Comparison of ENCODE assay signal across 8 cellular contexts in genomic region chr9:10268500-10269485, GRCh38.
DNase-seq lines count a peak whose midpoint lies in the region; ATAC-seq, FAIRE-seq and TF ChIP-seq lines count a peak whose summit lies in the region.

No MANE protein-coding gene starts in this region.

- H3K4me1 Mint-ChIP-seq in WTC11: peaks cover 6% of the 10 kb centered on the region; the same call in 1 of the 2 replicates

- H3K27ac ChIP-seq in 22Rv1 (no peak overlapping the region), keratinocyte (ENCODE audit: control insufficient read depth, insufficient read depth, low read length) (no peak overlapping the region), small intestine (ENCODE audit: low read depth in 1 of 2, low read length in 1 of 2) (no peak overlapping the region)

- peak; percentile 82 for TF ChIP-seq CTCF in 22Rv1 (IDR thresholded peaks at IDR 0.05)
- TF ChIP-seq CTCF in NB4 (IDR thresholded peaks at IDR 0.05; ENCODE audit: low read depth, low read length): peak; percentile 82
- TF ChIP-seq CTCF in WTC11 (IDR thresholded peaks at IDR 0.05): peak; percentile 33; the same call in 1 of the 2 replicates
- TF ChIP-seq CTCF in keratinocyte (optimal IDR thresholded peaks at IDR 0.05 in 1 of 3, IDR thresholded peaks at IDR 0.05 in 1 of 3, conservative IDR thresholded peaks at IDR 0.05 in 1 of 3; ENCODE audit: extremely low read depth in 1 of 3, insufficient read depth in 2 of 3, low read length in 3 of 3): peak; percentile 67 to 79 (median 74)

- 18 to 24% (median 19%) methylated on average over 8 of the region's 8 CpGs for whole genome bisulfite sequencing in small intestine, 3 donors

- peak; percentile 75 for ATAC-seq in GM19324 (IDR thresholded peaks at IDR 0.05; ENCODE audit: low FRiP score, unreplicated experiment)
- peak; percentile 98 for ATAC-seq in WTC11
- ATAC-seq in GM21529 (IDR thresholded peaks at IDR 0.05; ENCODE audit: unreplicated experiment): no peak

- no peaks in the 10 kb centered on the region for H3K36me3 ChIP-seq in keratinocyte (ENCODE audit: control insufficient read depth in 2 of 2, extremely low read depth in 1 of 2, insufficient read depth in 2 of 2, low read length in 2 of 2)
- H3K36me3 ChIP-seq in small intestine (ENCODE audit: control insufficient read depth in 2 of 2, insufficient read depth in 2 of 2, low read length in 2 of 2): no peaks in the 10 kb centered on the region

- no peak overlapping the region for H3K9ac ChIP-seq in keratinocyte (ENCODE audit: control insufficient read depth, extremely low read depth, insufficient read depth, low read length)

- peaks cover 2% of the 10 kb centered on the region for H3K4me1 ChIP-seq in keratinocyte (ENCODE audit: control insufficient read depth, extremely low read depth, insufficient read depth, low read length)
- no peaks in the 10 kb centered on the region for H3K4me1 ChIP-seq in small intestine (ENCODE audit: control insufficient read depth in 2 of 2, insufficient read depth in 1 of 2, low read depth in 1 of 2, low read length in 1 of 2)

- no peak overlapping the region for H3K27ac Mint-ChIP-seq in WTC11

- peak; percentile 71 for DNase-seq in NB4 (ENCODE audit: low read depth)
- DNase-seq in WTC11 (ENCODE audit: low spot score): peak; percentile 64
- no peak for DNase-seq in keratinocyte (ENCODE audit: low read depth, low spot score)
- no peak for DNase-seq in NK-92 treated with Interleukin-12 subunit alpha and Interleukin-12 subunit beta, amount 100 ng/mL, for 24 hours (lab: John Stamatoyannopoulos, UW)
- no peak for DNase-seq in small intestine

- no peak for TF ChIP-seq POLR2A in NB4 (IDR thresholded peaks at IDR 0.05; ENCODE audit: extremely low read depth, insufficient read length)

- dilution Hi-C loops in keratinocyte (cut with MboI; ENCODE audit: extremely low pct_ligation_motif_present, low sequenced_read_pairs): no loop called here

- H3K27me3 ChIP-seq in keratinocyte (ENCODE audit: control insufficient read depth, extremely low read depth, insufficient read depth, low read length): no peaks in the 10 kb centered on the region
- no peaks in the 10 kb centered on the region for H3K27me3 ChIP-seq in small intestine (ENCODE audit: control insufficient read depth in 2 of 2, insufficient read depth in 2 of 2, low read length in 2 of 2)

- H2AFZ ChIP-seq in keratinocyte (ENCODE audit: control insufficient read depth, low read length): peak overlapping the region; percentile 87

- peaks cover 16% of the 10 kb centered on the region for H3K36me3 Mint-ChIP-seq in WTC11

- CTCF ChIA-PET in WTC11 (lab: Charles Lee): interaction anchor here (0.5 to 3.0 kb wide), 20 partner anchors 10 to 317 kb away, joined by 3 to 35 read pairs (median 4); no protein-coding TSS in a partner anchor

- POLR2A ChIA-PET in WTC11 (lab: Charles Lee): interaction anchor here (0.7 kb wide), 1 partner anchor 417 kb away, joined by 3 read pairs; no protein-coding TSS in a partner anchor

- peaks cover 17% of the 10 kb centered on the region for H3K9me3 Mint-ChIP-seq in WTC11

- H3K4me2 ChIP-seq in keratinocyte (ENCODE audit: control insufficient read depth, extremely low read depth, insufficient read depth, low read depth, low read length): peak overlapping the region; percentile 26

- no peak overlapping the region for H3K4me3 Mint-ChIP-seq in WTC11

- H3K9me3 ChIP-seq in keratinocyte (ENCODE audit: control insufficient read depth, low read depth, low read length) (no peaks in the 10 kb centered on the region), small intestine (ENCODE audit: control insufficient read depth, low read depth) (no peaks in the 10 kb centered on the region)

- no peaks in the 10 kb centered on the region for H4K20me1 ChIP-seq in keratinocyte (ENCODE audit: control insufficient read depth, extremely low read depth, insufficient read depth, low read length)

- no peaks in the 10 kb centered on the region for H3K27me3 Mint-ChIP-seq in WTC11 (ENCODE audit: low read depth)

- H3K9me1 ChIP-seq in keratinocyte (ENCODE audit: control insufficient read depth, extremely low read depth, insufficient read depth, low read length): no peaks in the 10 kb centered on the region

- H3K79me2 ChIP-seq in keratinocyte (ENCODE audit: control insufficient read depth, insufficient read depth, low read length): no peaks in the 10 kb centered on the region

- H3K4me3 ChIP-seq in NB4 (ENCODE audit: low read depth, low read length) (no peak overlapping the region), keratinocyte (ENCODE audit: control insufficient read depth in 2 of 3, extremely low read depth in 1 of 3, insufficient read depth in 2 of 3, low read depth in 1 of 3, low read length in 3 of 3) (peak overlapping the region in 1 of 3 experiments; percentile 15), small intestine (ENCODE audit: low read depth in 1 of 2, low read length in 2 of 2) (no peak overlapping the region)

- FAIRE-seq in keratinocyte (lab: Jason Lieb, UNC) (peak; percentile 63), small intestine (lab: Jason Lieb, UNC) (no peak)

TF ChIP-seq in WTC11, 78 proteins besides CTCF, POLR2A, EP300 and RAD21:
- TF ChIP-seq ARID4B (CRISPR knock-in tag; IDR thresholded peaks at IDR 0.05; ENCODE audit: borderline replicate concordance) (no peak), NR2C2 (CRISPR knock-in tag; IDR thresholded peaks at IDR 0.05) (no peak), CBFB (CRISPR knock-in tag; IDR thresholded peaks at IDR 0.05; ENCODE audit: low read depth) (no peak)

Comparison
In these comparisons a context has a peak if more than half of its experiments do, and no peak if none do; other contexts are left out.
1. DNase-seq: peak in NB4 (single experiment) and WTC11 (single experiment); none in keratinocyte (single experiment), NK-92 treated with Interleukin-12 subunit alpha and Interleukin-12 subunit beta, amount 100 ng/mL, for 24 hours (single experiment) and small intestine (single experiment).
2. Peak in every context shown above with its lines, with median percentiles within 50 percentile points of each other: CTCF ChIP-seq.